Comparison of ENCODE assay signal across 8 cellular contexts in genomic region chr1:23577056-23577985, GRCh38. TPM values are rescaled to one million over a fixed set of nuclear protein-coding genes. Genes with fewer than 3 reads are reported as not detected.
DNase-seq lines count a peak whose midpoint lies in the region; ATAC-seq lines count a peak whose summit lies in the region.

No MANE protein-coding gene starts in this region.

- ATAC-seq in GM18868 (IDR thresholded peaks at IDR 0.05; ENCODE audit: unreplicated experiment) (peak; percentile 72), HG03097 (IDR thresholded peaks at IDR 0.05; ENCODE audit: low FRiP score, unreplicated experiment) (peak; percentile 74), sciatic nerve (peak; percentile 67)

- no peaks in the 10 kb centered on the region for H3K27me3 Mint-ChIP-seq in T-helper 2 cell treated with Interferon-gamma antibody and Interleukin-4, amounts not matched to agents 5 μg/mL and 100 μg/mL, for 36 hours (ENCODE audit: low read depth)

- H3K36me3 Mint-ChIP-seq in T-helper 2 cell treated with Interferon-gamma antibody and Interleukin-4, amounts not matched to agents 5 μg/mL and 100 μg/mL, for 36 hours (ENCODE audit: low read depth), result no peaks in the 10 kb centered on the region

- DNase-seq in T-helper 2 cell treated with Interferon-gamma antibody and Interleukin-4, amounts not matched to agents 5 μg/mL and 100 μg/mL, for 36 hours (ENCODE audit: low spot score), result peak; percentile 69
- DNase-seq in fibroblast of gingiva (ENCODE audit: low read depth), result peak; percentile 72
- DNase-seq in sciatic nerve (ENCODE audit: low spot score), result no peak
- DNase-seq in NCI-H446 treated with DMSO at 0.1 percent for 48 hours (lab: John Stamatoyannopoulos, UW), result no peak
- DNase-seq in NCI-H1694 treated with DMSO at 0.1 percent for 48 hours (lab: John Stamatoyannopoulos, UW), result no peak

- H3K79me2 ChIP-seq in ACC112 (ENCODE audit: control insufficient read depth, insufficient read depth, low read length, unreplicated experiment), result no peaks in the 10 kb centered on the region

- peak overlapping the region; percentile 93 for H3K27ac ChIP-seq in ACC112 (ENCODE audit: low read depth, low read length)

- H3K4me1 Mint-ChIP-seq in T-helper 2 cell treated with Interferon-gamma antibody and Interleukin-4, amounts not matched to agents 5 μg/mL and 100 μg/mL, for 36 hours (ENCODE audit: low read depth), result peaks cover 23% of the 10 kb centered on the region

- peaks cover 35% of the 10 kb centered on the region for H3K4me1 ChIP-seq in ACC112 (ENCODE audit: control insufficient read depth, insufficient read depth, low read length, unreplicated experiment)

- H3K36me3 ChIP-seq in ACC112 (ENCODE audit: insufficient read depth, low read length), result no peaks in the 10 kb centered on the region

- H3K27me3 ChIP-seq in ACC112 (ENCODE audit: insufficient read depth, low read length), result no peaks in the 10 kb centered on the region

- peak overlapping the region; percentile 57 for H2AFZ ChIP-seq in ACC112 (ENCODE audit: low read length, unreplicated experiment)

- intact Hi-C loops in sciatic nerve (cut with DNase I), result no loop called here

- peak overlapping the region; percentile 47 for H3K4me3 Mint-ChIP-seq in T-helper 2 cell treated with Interferon-gamma antibody and Interleukin-4, amounts not matched to agents 5 μg/mL and 100 μg/mL, for 36 hours

- peak overlapping the region; percentile 28 for H3K4me3 ChIP-seq in ACC112 (ENCODE audit: low read depth, low read length)

- H3K27ac Mint-ChIP-seq in T-helper 2 cell treated with Interferon-gamma antibody and Interleukin-4, amounts not matched to agents 5 μg/mL and 100 μg/mL, for 36 hours, result peak overlapping the region; percentile 75

- no peaks in the 10 kb centered on the region for H3K9me3 Mint-ChIP-seq in T-helper 2 cell treated with Interferon-gamma antibody and Interleukin-4, amounts not matched to agents 5 μg/mL and 100 μg/mL, for 36 hours

RNA-seq across cellular contexts. Expression of gene ID3, which starts 18.0 kb away (rescaled TPM):
- 289 TPM for total RNA-seq in sciatic nerve

RNA-seq across cellular contexts. Expression of gene E2F2, which starts 46.3 kb away (rescaled TPM):
- 2.1 TPM for total RNA-seq in sciatic nerve

Comparison
In these comparisons a context has a peak if more than half of its experiments do, and no peak if none do; other contexts are left out.
1. DNase-seq: peak in T-helper 2 cell treated with Interferon-gamma antibody and Interleukin-4, amounts not matched to agents 5 μg/mL and 100 μg/mL, for 36 hours (single experiment) and fibroblast of gingiva (single experiment); none in sciatic nerve (single experiment), NCI-H446 treated with DMSO at 0.1 percent for 48 hours (single experiment) and NCI-H1694 treated with DMSO at 0.1 percent for 48 hours (single experiment).
2. Peak in every context shown above with its lines, with median percentiles within 50 percentile points of each other: ATAC-seq.